17 cellular contexts compared by ENCODE assay signal in genomic region chr9:130325921-130326320, GRCh38.
DNase-seq lines count a peak whose midpoint lies in the region; ATAC-seq, FAIRE-seq and TF ChIP-seq lines count a peak whose summit lies in the region.
"Had no signal": no experiment of that assay in that cellular context is flagged by ENCODE, and none has a peak within 500 bp of the region (broad histone marks: within the 10 kb centered on the region; RNA-seq: fewer than 3 reads in every experiment).

No MANE protein-coding gene starts in this region.

- TF ChIP-seq EP300 in K562 (IDR thresholded peaks at IDR 0.05; ENCODE audit: low read length), result no peak
- TF ChIP-seq EP300 in transverse colon (IDR thresholded peaks at IDR 0.05; ENCODE audit: low read depth), result no peak

- no peak overlapping the region for H3K27ac ChIP-seq in K562 (ENCODE audit: extremely low read depth, low read depth, low read length)
- H3K27ac ChIP-seq in esophagus squamous epithelium, result peak overlapping the region in 3 of 4 donors; percentile 89 to 97 (median 90)
- no peak overlapping the region for H3K27ac ChIP-seq in neuronal stem cell (replicated peaks; ENCODE audit: low read length)
- H3K27ac ChIP-seq in transverse colon, result peak overlapping the region in 3 of 4 donors; percentile 78 to 92 (median 82)
- H3K27ac ChIP-seq: A549, BLaER1 had no signal

- peaks cover 13% of the 10 kb centered on the region for H4K20me1 ChIP-seq in K562 (replicated peaks; ENCODE audit: control insufficient read depth, insufficient read depth, low read length)
- H4K20me1 ChIP-seq: BLaER1 had no signal

- H3K4me1 ChIP-seq in K562 (replicated peaks in 1 of 2; ENCODE audit: control insufficient read depth in 2 of 2, insufficient read depth in 2 of 2, low read length in 2 of 2) (peaks cover 6 to 25% of the 10 kb centered on the region in 2 experiments; a peak in 3 of 5 replicates), esophagus squamous epithelium (peaks cover 8 to 37% (median 12%) of the 10 kb centered on the region in 3 donors), neuronal stem cell (ENCODE audit: control insufficient read depth in 2 of 2, insufficient read depth in 1 of 2, low read depth in 1 of 2, low read length in 2 of 2) (peaks cover 0 to 4% of the 10 kb centered on the region in 2 donors), transverse colon (peaks cover 10 to 32% (median 14%) of the 10 kb centered on the region in 4 donors)

- no peak overlapping the region for H3K4ac ChIP-seq in neuronal stem cell (ENCODE audit: low read length)

- H2AK5ac ChIP-seq in neuronal stem cell (ENCODE audit: low read depth, low read length), result peak overlapping the region; percentile 61

- no peak overlapping the region for H3K18ac ChIP-seq in neuronal stem cell (ENCODE audit: low read length)

- DNase-seq in K562 (ENCODE audit: extremely low read depth in 1 of 4, low spot score in 3 of 4), result no peak
- DNase-seq in esophagus squamous epithelium (lab: John Stamatoyannopoulos, UW), result no peak
- DNase-seq in neuronal stem cell (ENCODE audit: low spot score), result no peak
- no peak for DNase-seq in transverse colon
- no peak for DNase-seq in ACHN
- no peak for DNase-seq in epidermal melanocyte (ENCODE audit: insufficient read length, low spot score)
- DNase-seq in GM03348 (ENCODE audit: low spot score), result no peak
- DNase-seq: CD8-positive, alpha-beta memory T cell; DMS53; H9; IMR-90 had no signal

- H3K36me3 ChIP-seq in K562 (ENCODE audit: control insufficient read depth, insufficient read depth, low read length) (no peaks in the 10 kb centered on the region), esophagus squamous epithelium (no peaks in the 10 kb centered on the region), neuronal stem cell (replicated peaks in 1 of 2; ENCODE audit: control insufficient read depth in 2 of 2, insufficient read depth in 2 of 2, low read length in 2 of 2) (no peaks in the 10 kb centered on the region), transverse colon (no peaks in the 10 kb centered on the region)
- H3K36me3 ChIP-seq: BLaER1 had no signal

- TF ChIP-seq POLR2A in K562 (conservative IDR thresholded peaks at IDR 0.05), result no peak
- no peak for TF ChIP-seq POLR2A in esophagus squamous epithelium (IDR thresholded peaks at IDR 0.05)
- no peak for TF ChIP-seq POLR2A in transverse colon (IDR thresholded peaks at IDR 0.05)

- POLR2A ChIA-PET in K562 (lab: Yijun Ruan, JAX), result no interaction called here

- no peak overlapping the region for H2BK120ac ChIP-seq in neuronal stem cell (ENCODE audit: low read depth, low read length)

- peak overlapping the region; percentile 7 for H2BK12ac ChIP-seq in neuronal stem cell (ENCODE audit: low read length)

- H3K4me2 ChIP-seq in K562 (ENCODE audit: insufficient read depth, low read length) (no peak overlapping the region), neuronal stem cell (ENCODE audit: insufficient read depth, low read length, poor library complexity, severe bottlenecking) (no peak overlapping the region)
- H3K4me2 ChIP-seq: A549, BLaER1, GM23338 had no signal

- H3K79me2 ChIP-seq in K562 (ENCODE audit: control insufficient read depth, insufficient read depth, low read length), result no peaks in the 10 kb centered on the region

- ATAC-seq in K562, result no peak
- no peak for ATAC-seq in GM21576 (IDR thresholded peaks at IDR 0.05; ENCODE audit: unreplicated experiment)
- ATAC-seq: A549, GM12878 had no signal

- no peak overlapping the region for H4K8ac ChIP-seq in neuronal stem cell (ENCODE audit: low read depth, low read length)

- no peaks in the 10 kb centered on the region for H3K79me1 ChIP-seq in neuronal stem cell (ENCODE audit: low read depth, low read length)

- H3K4me3 ChIP-seq in K562 (no peak overlapping the region), esophagus squamous epithelium (no peak overlapping the region), neuronal stem cell (ENCODE audit: low read length in 2 of 2) (no peak overlapping the region), transverse colon (no peak overlapping the region)
- H3K4me3 ChIP-seq: A549, BLaER1, GM12878, GM23338 had no signal

- peaks cover 28 to 79% of the 10 kb centered on the region in 2 experiments for H3K27me3 ChIP-seq in K562 (ENCODE audit: control insufficient read depth in 2 of 2, insufficient read depth in 2 of 2, low read length in 2 of 2)
- H3K27me3 ChIP-seq in esophagus squamous epithelium, result peaks cover 0 to 90% (median 3%) of the 10 kb centered on the region in 4 donors
- peaks cover 0 to 63% (median 0%) of the 10 kb centered on the region in 3 experiments for H3K27me3 ChIP-seq in neuronal stem cell (ENCODE audit: control insufficient read depth in 3 of 3, insufficient read depth in 3 of 3, low read depth in 1 of 3, low read length in 3 of 3)
- peaks cover 29% of the 10 kb centered on the region for H3K27me3 ChIP-seq in transverse colon
- H3K27me3 ChIP-seq: BLaER1 had no signal

- FAIRE-seq in K562 (lab: Jason Lieb, UNC), result no peak
- FAIRE-seq: A549, GM12878, GM18507 had no signal

- CTCF ChIA-PET in K562 (lab: Yijun Ruan, JAX; ENCODE audit: low intra/inter-chr PET ratio), result no interaction called here

- peak overlapping the region; percentile 28 for H3K23ac ChIP-seq in neuronal stem cell (ENCODE audit: low read depth, low read length, poor library complexity)

- no peak overlapping the region for H3K14ac ChIP-seq in neuronal stem cell (ENCODE audit: low read length)

- H4K91ac ChIP-seq in neuronal stem cell (ENCODE audit: low read depth, low read length, poor library complexity), result no peak overlapping the region

- no peak overlapping the region for H2BK5ac ChIP-seq in neuronal stem cell (ENCODE audit: low read length)

- no TSS peak for BruUV-seq in K562 (replicated peaks; lab: Mats Ljungman, UMichigan)

- H3K9me1 ChIP-seq in K562 (ENCODE audit: control insufficient read depth, insufficient read depth, low read length), result no peaks in the 10 kb centered on the region

- intact Hi-C loops in K562 (cut with micrococcal nuclease) (no loop called here), esophagus squamous epithelium (cut with DNase I) (no loop called here), transverse colon (cut with DNase I; ENCODE audit: low total_unique reads) (loop anchor here (5.0 to 10.0 kb wide), 2 partner anchors 44 to 61 kb away; partner anchors contain the start of gene HMCN2)

- no peak overlapping the region for H2BK15ac ChIP-seq in neuronal stem cell (ENCODE audit: low read length)

- H2AFZ ChIP-seq in K562 (ENCODE audit: low read depth, low read length), result no peak overlapping the region
- H2AFZ ChIP-seq in neuronal stem cell (ENCODE audit: low read length), result peak overlapping the region; percentile 11
- H2AFZ ChIP-seq: GM23338 had no signal

- 16% methylated on average over 7 of the region's 7 CpGs for WGBS in K562 (ENCODE audit: insufficient coverage, low coverage, missing lambda C conversion rate)
- WGBS in esophagus squamous epithelium, 2 donors, result 51 to 70% methylated on average over 4 to 5 of the region's 7 CpGs
- WGBS in neuronal stem cell (ENCODE audit: extremely low coverage in 2 of 2, insufficient read length in 2 of 2, insufficient replicate concordance in 1 of 2), 2 donors, result no CpG with 5 or more reads among the region's 7 CpGs
- WGBS in transverse colon (ENCODE audit: low coverage in 1 of 2), 2 donors, result 90 to 100% methylated on average over 1 to 6 of the region's 7 CpGs

- H3K9ac ChIP-seq in K562 (ENCODE audit: insufficient read depth in 1 of 2, low read depth in 2 of 2, low read length in 2 of 2) (0 out of 4 replicates have a peak overlapping the region, but pooled peaks of 1 of the 2 experiments have one; percentile 1), neuronal stem cell (ENCODE audit: low read depth, low read length, poor library complexity) (no peak overlapping the region)
- H3K9ac ChIP-seq: BLaER1 had no signal

- TF ChIP-seq RAD21 in K562 (CRISPR knock-in tag; conservative IDR thresholded peaks at IDR 0.05 in 1 of 2, IDR thresholded peaks at IDR 0.05 in 1 of 2), result no peak

- H3K9me3 ChIP-seq in K562 (replicated peaks; ENCODE audit: control insufficient read depth, insufficient read depth, low read depth, low read length) (no peaks in the 10 kb centered on the region), esophagus squamous epithelium (no peaks in the 10 kb centered on the region), neuronal stem cell (replicated peaks in 1 of 2; ENCODE audit: control insufficient read depth in 2 of 2, insufficient read depth in 1 of 2, low read depth in 1 of 2, low read length in 2 of 2) (no peaks in the 10 kb centered on the region), transverse colon (no peaks in the 10 kb centered on the region)
- H3K9me3 ChIP-seq: A549, BLaER1 had no signal

- in situ Hi-C loops in K562 (cut with MboI), result loop anchor here (25.0 kb wide), 1 partner anchor 664 kb away; the partner anchor contains the start of gene PRRX2
- in situ Hi-C loops in transverse colon (cut with MboI; ENCODE audit: low pct_ligation_motif_present in 1 of 4, low pct_unique_long_range_greater_than_20kb in 1 of 4, low sequenced_read_pairs in 3 of 4), result loop anchor here in 1 of 4 donors (25.0 kb wide), 1 partner anchor 214 kb away; no protein-coding TSS in a partner anchor
- in situ Hi-C loops in ACHN (cut with HindIII; ENCODE audit: low pct_ligation_motif_present, low pct_unique_long_range_greater_than_20kb, low sequenced_read_pairs), result no loop called here

- TF ChIP-seq CTCF in K562 (IDR thresholded peaks at IDR 0.05 in 2 of 3, conservative IDR thresholded peaks at IDR 0.05 in 1 of 3; ENCODE audit: insufficient read depth in 2 of 3, low read depth in 1 of 3, low read length in 3 of 3) (no peak), esophagus squamous epithelium (IDR thresholded peaks at IDR 0.05) (no peak), transverse colon (IDR thresholded peaks at IDR 0.05) (no peak)

TF ChIP-seq in K562, 482 proteins besides CTCF, POLR2A, EP300 and RAD21 (continues in another document):
- TF ChIP-seq ATF3 (IDR thresholded peaks at IDR 0.05), result 0 out of 2 replicates have a peak, but pooled peaks have one; percentile 37
- no peak for TF ChIP-seq ATF3 (CRISPR knock-in tag; conservative IDR thresholded peaks at IDR 0.05)
- TF ChIP-seq MEF2D (tag; conservative IDR thresholded peaks at IDR 0.05; ENCODE audit: low read depth), result no peak
- TF ChIP-seq MYC (IDR thresholded peaks at IDR 0.05; ENCODE audit: low read depth, low read length), result peak; percentile 67; the same call in 1 of the 2 replicates
- TF ChIP-seq MYC (CRISPR knock-in tag; IDR thresholded peaks at IDR 0.05; ENCODE audit: borderline replicate concordance, low read depth), result no peak
- TF ChIP-seq EP400 (IDR thresholded peaks at IDR 0.05), result peak; percentile 56; the same call in 1 of the 2 replicates
- no peak for TF ChIP-seq ZC3H4 (CRISPR knock-in tag; IDR thresholded peaks at IDR 0.05; ENCODE audit: borderline replicate concordance)

Comparison
In these comparisons a context has a peak if more than half of its experiments do, and no peak if none do; other contexts are left out.
1. H3K27ac ChIP-seq: peak in esophagus squamous epithelium (3 of 4) and transverse colon (3 of 4); none in K562 (single experiment) and neuronal stem cell (single experiment).